Comparison of ENCODE assay signal across 8 cellular contexts in genomic region chr20:3767434-3768341, GRCh38. TPM values are rescaled to one million over a fixed set of nuclear protein-coding genes. Genes with fewer than 3 reads are reported as not detected.
DNase-seq lines count a peak whose midpoint lies in the region; ATAC-seq, FAIRE-seq and TF ChIP-seq lines count a peak whose summit lies in the region.

Gene ADISSP (minus strand): TSS chr20:3767753. CDS start chr20:3760100, 7,653 bp downstream.

- no peak within 1 kb of the TSS for H3K18ac ChIP-seq in H9 (ENCODE audit: insufficient read length, low read depth, low read length)

- DNase-seq in H9 (peak; percentile 99), MG63 (peak; percentile 98), SHP77 treated with DMSO at 0.1 percent for 48 hours (lab: John Stamatoyannopoulos, UW) (peak; percentile 95), fibroblast of pulmonary artery (ENCODE audit: low read depth) (peak; percentile 99)
- DNase-seq in activated effector memory CD4-positive, alpha-beta T cell treated with anti-CD3 and anti-CD28 coated beads, Interleukin-2, amount 50 U/mL, for 16 hours, result peak; percentile 99
- DNase-seq in natural killer cell treated with Interleukin-12 subunit alpha and Interleukin-12 subunit beta and Interleukin-15 and Interleukin-18, amount 100 ng/mL, for 72 hours (ENCODE audit: low spot score), result peak; percentile 100
- peak; percentile 98 for DNase-seq in stimulated activated naive CD8-positive, alpha-beta T cell treated with anti-CD3 and anti-CD28 coated beads, Interleukin-15, Interleukin-2, amounts not matched to agents 100 U/mL and 50 U/mL, for 24 hours

- H3K23ac ChIP-seq in H9 (ENCODE audit: insufficient read length, low read depth, low read length), result no peak within 1 kb of the TSS

- no peak within 1 kb of the TSS for H3K56ac ChIP-seq in H9 (ENCODE audit: insufficient read length, low read depth, low read length)

- H3K27me3 ChIP-seq in H9 (ENCODE audit: insufficient read depth, low read length) (no peaks in the 10 kb centered on the region), MG63 (no peaks in the 10 kb centered on the region)

- no peak within 1 kb of the TSS for H4K5ac ChIP-seq in H9 (ENCODE audit: insufficient read length, low read depth, low read length)

- no peak within 1 kb of the TSS for H4K91ac ChIP-seq in H9 (ENCODE audit: insufficient read length, low read depth, low read length)

- H3K27ac Mint-ChIP-seq in H9, result peak within 1 kb of the TSS; percentile 91 to 97 (median 91); a peak in 5 of 7 replicates
- H3K27ac Mint-ChIP-seq in natural killer cell treated with Interleukin-12 subunit alpha and Interleukin-12 subunit beta and Interleukin-15 and Interleukin-18, amount 100 ng/mL, for 72 hours, result peak within 1 kb of the TSS; percentile 78 to 79

- peak within 1 kb of the TSS; percentile 85 for H3K4me2 ChIP-seq in H9 (ENCODE audit: insufficient read depth, insufficient read length, low read length)

- H3K27ac ChIP-seq in H9 (ENCODE audit: insufficient read length, low read depth, low read length), result no peak within 1 kb of the TSS

- H3K4me3 Mint-ChIP-seq in H9, result peak within 1 kb of the TSS; percentile 91 to 97
- peak within 1 kb of the TSS; percentile 95 for H3K4me3 Mint-ChIP-seq in natural killer cell treated with Interleukin-12 subunit alpha and Interleukin-12 subunit beta and Interleukin-15 and Interleukin-18, amount 100 ng/mL, for 72 hours

- H2BK15ac ChIP-seq in H9 (ENCODE audit: low read depth, low read length), result no peak within 1 kb of the TSS

- H4K20me1 ChIP-seq in H9 (ENCODE audit: control insufficient read depth, insufficient read depth, insufficient read length), result no peaks in the 10 kb centered on the region

- TF ChIP-seq CTCF in H9 (conservative IDR thresholded peaks at IDR 0.05), result peak; percentile 29; the same call in 2 of the 3 replicates
- TF ChIP-seq CTCF in fibroblast of pulmonary artery (IDR thresholded peaks at IDR 0.05; ENCODE audit: low read length, missing control alignments), result peak; percentile 3

- H3K4me1 ChIP-seq in H9 (ENCODE audit: insufficient read depth, low read length), result no peaks in the 10 kb centered on the region

- H3K14ac ChIP-seq in H9 (ENCODE audit: insufficient read depth, low read length), result peak within 1 kb of the TSS; percentile 70

- peaks cover 19% of the 10 kb centered on the region for H3K27me3 Mint-ChIP-seq in H9 (ENCODE audit: low read depth)
- no peaks in the 10 kb centered on the region for H3K27me3 Mint-ChIP-seq in natural killer cell treated with Interleukin-12 subunit alpha and Interleukin-12 subunit beta and Interleukin-15 and Interleukin-18, amount 100 ng/mL, for 72 hours

- no peak within 1 kb of the TSS for H2AFZ ChIP-seq in H9 (ENCODE audit: low read length)

- no CpG with 5 or more reads among the region's 80 CpGs for WGBS in H9 (ENCODE audit: extremely low coverage, insufficient read length, low lambda C conversion rate)

- H2BK12ac ChIP-seq in H9 (ENCODE audit: insufficient read length, low read depth, low read length), result no peak within 1 kb of the TSS

- no peak within 1 kb of the TSS for H2BK5ac ChIP-seq in H9 (ENCODE audit: insufficient read length, low read length)

- no peak within 1 kb of the TSS for H2AK5ac ChIP-seq in H9 (ENCODE audit: insufficient read length, low read length)

- no peaks in the 10 kb centered on the region; a peak in 1 of 5 replicates for H3K9me3 Mint-ChIP-seq in H9
- no peaks in the 10 kb centered on the region for H3K9me3 Mint-ChIP-seq in natural killer cell treated with Interleukin-12 subunit alpha and Interleukin-12 subunit beta and Interleukin-15 and Interleukin-18, amount 100 ng/mL, for 72 hours

- H2BK120ac ChIP-seq in H9 (ENCODE audit: low read depth, low read length, poor library complexity, severe bottlenecking), result no peak within 1 kb of the TSS

- peak; percentile 98 for FAIRE-seq in G401.6 (lab: Jason Lieb, UNC)

- no peaks in the 10 kb centered on the region for H3K79me2 ChIP-seq in H9 (ENCODE audit: insufficient read depth, low read length)

- no peak within 1 kb of the TSS for H3K4ac ChIP-seq in H9 (ENCODE audit: low read depth, low read length)

- no peaks in the 10 kb centered on the region for H3K36me3 ChIP-seq in MG63

- no peak within 1 kb of the TSS for H3T11ph ChIP-seq in H9 (ENCODE audit: low read length)

- peak; percentile 97 for ATAC-seq in natural killer cell treated with Interleukin-12 subunit alpha and Interleukin-12 subunit beta and Interleukin-15 and Interleukin-18, amount 100 ng/mL, for 72 hours
- peak; percentile 95 for ATAC-seq in stimulated activated naive CD8-positive, alpha-beta T cell treated with anti-CD3 and anti-CD28 coated beads, Interleukin-15, Interleukin-2, amounts not matched to agents 100 U/mL and 50 U/mL, for 24 hours

- H4K8ac ChIP-seq in H9 (replicated peaks; ENCODE audit: insufficient read length, low read depth, low read length), result no peak within 1 kb of the TSS

- H3K9me3 ChIP-seq in H9 (ENCODE audit: control insufficient read depth, low read depth, low read length), result no peaks in the 10 kb centered on the region
- no peaks in the 10 kb centered on the region for H3K9me3 ChIP-seq in MG63

- H3K4me1 Mint-ChIP-seq in H9, result peaks cover 16 to 18% of the 10 kb centered on the region in 2 experiments
- peaks cover 9 to 12% of the 10 kb centered on the region in 2 donors for H3K4me1 Mint-ChIP-seq in natural killer cell treated with Interleukin-12 subunit alpha and Interleukin-12 subunit beta and Interleukin-15 and Interleukin-18, amount 100 ng/mL, for 72 hours (ENCODE audit: low read depth in 2 of 2)

- H3K79me1 ChIP-seq in H9 (ENCODE audit: insufficient read depth, low read depth, low read length, poor library complexity, severe bottlenecking), result no peaks in the 10 kb centered on the region

- H3K23me2 ChIP-seq in H9 (ENCODE audit: insufficient read length, low read depth, low read length, poor library complexity, severe bottlenecking), result peaks cover 20% of the 10 kb centered on the region

- H3K36me3 Mint-ChIP-seq in H9 (ENCODE audit: insufficient read depth in 1 of 3, low read depth in 3 of 3), result peaks cover 0 to 4% (median 3%) of the 10 kb centered on the region in 3 experiments; a peak in 3 of 7 replicates
- H3K36me3 Mint-ChIP-seq in natural killer cell treated with Interleukin-12 subunit alpha and Interleukin-12 subunit beta and Interleukin-15 and Interleukin-18, amount 100 ng/mL, for 72 hours, result no peaks in the 10 kb centered on the region

- peak within 1 kb of the TSS; percentile 65 for H3K9ac ChIP-seq in H9 (ENCODE audit: extremely low read depth, insufficient read length, low read length)

- peak within 1 kb of the TSS; percentile 77 for H3K4me3 ChIP-seq in MG63
- peak within 1 kb of the TSS; percentile 72 for H3K4me3 ChIP-seq in fibroblast of pulmonary artery (replicated peaks; ENCODE audit: low read depth, low read length)

- no peak within 1 kb of the TSS for H2BK20ac ChIP-seq in H9 (ENCODE audit: low read depth, low read length, poor library complexity, severe bottlenecking)

RNA-seq across cellular contexts. Expression of gene ADISSP, which starts in this region (rescaled TPM):
- total RNA-seq in H9 (2021), result 79.2 and 80.9 TPM in 2 replicates
- total RNA-seq in MG63 (2014; rRNA removed; shearing (Covaris generic); ENCODE audit: low replicate concordance), result 42.8 and 66.6 TPM in 2 replicates
- total RNA-seq in natural killer cell treated with Interleukin-12 subunit alpha and Interleukin-12 subunit beta and Interleukin-15 and Interleukin-18, amount 100 ng/mL, for 72 hours, result 10 to 100 TPM; 29.5 to 89.2 TPM
